9 cellular contexts compared by ENCODE assay signal in genomic region chr13:46295531-46296464, GRCh38.
DNase-seq lines count a peak whose midpoint lies in the region; ATAC-seq and TF ChIP-seq lines count a peak whose summit lies in the region.
"Had no signal": no experiment of that assay in that cellular context is flagged by ENCODE, and none has a peak within 500 bp of the region (broad histone marks: within the 10 kb centered on the region; RNA-seq: fewer than 3 reads in every experiment).

No MANE protein-coding gene starts in this region.

- H3K9me3 Mint-ChIP-seq in CD4-positive, alpha-beta T cell = peaks cover 2% of the 10 kb centered on the region
- peaks cover 0 to 9% of the 10 kb centered on the region in 2 donors for H3K9me3 Mint-ChIP-seq in activated naive CD4-positive, alpha-beta T cell treated with anti-CD3 and anti-CD28 coated beads, Interleukin-2, amount 50 U/mL, for 72 hours

- no peak for TF ChIP-seq POLR2A in Peyer's patch (IDR thresholded peaks at IDR 0.05)

- H3K36me3 Mint-ChIP-seq in CD4-positive, alpha-beta T cell (ENCODE audit: low read depth) = peaks cover 6% of the 10 kb centered on the region
- H3K36me3 Mint-ChIP-seq in activated naive CD4-positive, alpha-beta T cell treated with anti-CD3 and anti-CD28 coated beads, Interleukin-2, amount 50 U/mL, for 72 hours = peaks cover 0 to 21% of the 10 kb centered on the region in 2 donors

- peak overlapping the region; percentile 89 for H3K27ac ChIP-seq in CD4-positive, alpha-beta T cell (ENCODE audit: low read depth, low read length)
- H3K27ac ChIP-seq in Peyer's patch = peak overlapping the region in 3 of 4 donors; percentile 1 to 47 (median 22)
- no peak overlapping the region for H3K27ac ChIP-seq in right cardiac atrium (ENCODE audit: low read length)
- no peak overlapping the region for H3K27ac ChIP-seq in colonic mucosa

- CTCF ChIA-PET in CD4-positive, alpha-beta T cell (lab: Charles Lee) = interaction anchor here (1.1 to 1.9 kb wide), 5 partner anchors 17 to 169 kb away, joined by 3 to 7 read pairs (median 5); no protein-coding TSS in a partner anchor

- 35% methylated on average over 8 of the region's 8 CpGs for WGBS in right cardiac atrium

- H3K27ac Mint-ChIP-seq in CD4-positive, alpha-beta T cell = peak overlapping the region; percentile 94
- H3K27ac Mint-ChIP-seq in activated naive CD4-positive, alpha-beta T cell treated with anti-CD3 and anti-CD28 coated beads, Interleukin-2, amount 50 U/mL, for 72 hours = peak overlapping the region; percentile 82 to 98

- H3K27me3 ChIP-seq in CD4-positive, alpha-beta T cell (ENCODE audit: control insufficient read depth, insufficient read depth, low read length) = no peaks in the 10 kb centered on the region
- H3K27me3 ChIP-seq in Peyer's patch (no peaks in the 10 kb centered on the region), right cardiac atrium (ENCODE audit: control insufficient read depth, insufficient read depth) (no peaks in the 10 kb centered on the region), colonic mucosa (no peaks in the 10 kb centered on the region)

- peak; percentile 45 to 82 (median 52) for DNase-seq in CD4-positive, alpha-beta T cell
- DNase-seq in HFF-Myc (ENCODE audit: extremely low read depth, low read depth) = peak; percentile 41
- DNase-seq in Peyer's patch = peak in 2 of 3 donors; percentile 62 to 68
- peak in 1 of 2 donors; percentile 39 for DNase-seq in activated naive CD4-positive, alpha-beta T cell treated with anti-CD3 and anti-CD28 coated beads, Interleukin-2, amount 50 U/mL, for 72 hours (ENCODE audit: low spot score in 2 of 2)
- peak in 2 of 3 donors; percentile 29 to 51 for DNase-seq in right cardiac atrium
- DNase-seq in stimulated activated CD8-positive, alpha-beta memory T cell treated with anti-CD3 and anti-CD28 coated beads, Interleukin-15, amount 100 ng/mL, for 1 hour (ENCODE audit: low read depth) = peak; percentile 26
- no peak for DNase-seq in HuH-7.5 (ENCODE audit: low spot score)
- DNase-seq in colonic mucosa = no peak

- H3K4me1 ChIP-seq in Peyer's patch (no peaks in the 10 kb centered on the region), right cardiac atrium (ENCODE audit: control insufficient read depth, insufficient read depth, low read length) (peaks cover 3% of the 10 kb centered on the region), colonic mucosa (no peaks in the 10 kb centered on the region)

- H3K4me3 Mint-ChIP-seq in CD4-positive, alpha-beta T cell = peak overlapping the region; percentile 38
- H3K4me3 Mint-ChIP-seq: neural crest cell had no signal

- peak; percentile 84 for ATAC-seq in CD4-positive, alpha-beta T cell (ENCODE audit: poor library complexity)
- ATAC-seq in activated naive CD4-positive, alpha-beta T cell treated with anti-CD3 and anti-CD28 coated beads, Interleukin-2, amount 50 U/mL, for 72 hours = peak; percentile 90
- ATAC-seq in right cardiac atrium = peak; percentile 80 to 87

- H3K9me3 ChIP-seq in CD4-positive, alpha-beta T cell (ENCODE audit: control insufficient read depth, low read length) = peaks cover 3% of the 10 kb centered on the region
- H3K9me3 ChIP-seq in Peyer's patch (no peaks in the 10 kb centered on the region), right cardiac atrium (ENCODE audit: control insufficient read depth, low read length) (no peaks in the 10 kb centered on the region), colonic mucosa (no peaks in the 10 kb centered on the region)

- H3K4me3 ChIP-seq in HFF-Myc (replicated peaks; ENCODE audit: low read depth, low read length) (no peak overlapping the region), Peyer's patch (no peak overlapping the region), right cardiac atrium (ENCODE audit: low read length) (no peak overlapping the region), colonic mucosa (no peak overlapping the region)

- POLR2A ChIA-PET in CD4-positive, alpha-beta T cell (lab: Charles Lee) = interaction anchor here (0.6 to 4.7 kb wide), 34 partner anchors 9 to 1378 kb away, joined by 3 to 47 read pairs (median 4); partner anchors contain the start of genes LCP1, LRRC63, SLC25A30 and ZC3H13

- intact Hi-C loops in CD4-positive, alpha-beta T cell (cut with DNase I, micrococcal nuclease) = loop anchor here (1.0 to 10.0 kb wide), 5 partner anchors 26 to 241 kb away; partner anchors contain the start of genes LCP1 (in 2 of the 2), LRRC63 (in 1 of the 2) and ZC3H13 (in 1 of the 2)
- intact Hi-C loops in right cardiac atrium (cut with DNase I) = no loop called here
- intact Hi-C loops in colonic mucosa (cut with DNase I) = no loop called here

- no peak overlapping the region for H3K9ac ChIP-seq in colonic mucosa (ENCODE audit: low read depth in 2 of 2, low read length in 2 of 2)

- TF ChIP-seq CTCF in CD4-positive, alpha-beta T cell (IDR thresholded peaks at IDR 0.05) = no peak
- TF ChIP-seq CTCF in HFF-Myc (IDR thresholded peaks at IDR 0.05; ENCODE audit: low read depth, low read length, missing control alignments) (no peak), Peyer's patch (IDR thresholded peaks at IDR 0.05) (no peak), colonic mucosa (IDR thresholded peaks at IDR 0.05) (no peak)

- peaks cover 58% of the 10 kb centered on the region for H3K4me1 Mint-ChIP-seq in CD4-positive, alpha-beta T cell (ENCODE audit: low read depth)

- H3K36me3 ChIP-seq in Peyer's patch (no peaks in the 10 kb centered on the region), colonic mucosa (no peaks in the 10 kb centered on the region)

- no peaks in the 10 kb centered on the region for H3K27me3 Mint-ChIP-seq in CD4-positive, alpha-beta T cell

Comparison
In these comparisons a context has a peak if more than half of its experiments do, and no peak if none do; other contexts are left out.
1. DNase-seq: peak in CD4-positive, alpha-beta T cell (10 of 10), HFF-Myc (single experiment), Peyer's patch (2 of 3), right cardiac atrium (2 of 3) and stimulated activated CD8-positive, alpha-beta memory T cell treated with anti-CD3 and anti-CD28 coated beads, Interleukin-15, amount 100 ng/mL, for 1 hour (single experiment); none in HuH-7.5 (single experiment) and colonic mucosa (single experiment).
2. H3K27ac ChIP-seq: peak in CD4-positive, alpha-beta T cell (single experiment) and Peyer's patch (3 of 4); none in right cardiac atrium (single experiment) and colonic mucosa (single experiment).
3. intact Hi-C loops: an anchor here in CD4-positive, alpha-beta T cell (1.0 to 10.0 kb wide); none called in right cardiac atrium and colonic mucosa.
4. Peak in every context shown above with its lines, with median percentiles within 50 percentile points of each other: ATAC-seq.